8 cellular contexts compared by ENCODE assay signal in genomic region chr3:51974963-51975856, GRCh38. TPM values are rescaled to one million over a fixed set of nuclear protein-coding genes. Genes with fewer than 3 reads are reported as not detected.
DNase-seq lines count a peak whose midpoint lies in the region; ATAC-seq, FAIRE-seq and TF ChIP-seq lines count a peak whose summit lies in the region.

Gene ABHD14A, plus strand, starts transcription at chr3:51975064. Its CDS starts 72 bp downstream, at chr3:51975136.

- peak within 1 kb of the TSS; percentile 97 for H3K4me3 ChIP-seq in adipocyte (ENCODE audit: low read length)
- peak within 1 kb of the TSS; percentile 68 for H3K4me3 ChIP-seq in parathyroid adenoma (ENCODE audit: low read depth, low read length)

- no peaks in the 10 kb centered on the region for H3K79me2 ChIP-seq in parathyroid adenoma

- DNase-seq in CD1c-positive myeloid dendritic cell (ENCODE audit: extremely low spot score): peak; percentile 85
- DNase-seq in HuH-7 (ENCODE audit: low spot score): peak; percentile 86
- DNase-seq in SKM-1 treated with dmso at 0.1 percent for 144 hours (lab: John Stamatoyannopoulos, UW; ENCODE audit: unreplicated experiment): peak; percentile 55
- peak; percentile 85 for DNase-seq in adipocyte (ENCODE audit: low read depth)
- DNase-seq in cardiac septum (ENCODE audit: low spot score): peak; percentile 89
- peak; percentile 88 for DNase-seq in urothelium cell line (ENCODE audit: low spot score)

- TF ChIP-seq CTCF in parathyroid adenoma (IDR thresholded peaks at IDR 0.05): no peak

- peak within 1 kb of the TSS; percentile 96 for H3K9ac ChIP-seq in adipocyte (ENCODE audit: low read length)
- H3K9ac ChIP-seq in parathyroid adenoma: peak within 1 kb of the TSS; percentile 37

- intact Hi-C loops in cardiac septum (cut with DNase I): loop anchor here (1.0 kb wide), 1 partner anchor 33 kb away; the partner anchor contains the start of gene PARP3

- H3K4me1 ChIP-seq in adipocyte (ENCODE audit: control insufficient read depth, insufficient read depth, low read length) (peaks cover 17% of the 10 kb centered on the region), parathyroid adenoma (peaks cover 16% of the 10 kb centered on the region)

- H3K9me3 ChIP-seq in adipocyte (ENCODE audit: control insufficient read depth, low read length) (no peaks in the 10 kb centered on the region), parathyroid adenoma (ENCODE audit: control insufficient read depth, low read length) (no peaks in the 10 kb centered on the region)

- FAIRE-seq in urothelium cell line (lab: Jason Lieb, UNC): peak; percentile 42

- H3K27me3 ChIP-seq in adipocyte (replicated peaks; ENCODE audit: control insufficient read depth, insufficient read depth, low read length) (no peaks in the 10 kb centered on the region), parathyroid adenoma (ENCODE audit: control insufficient read depth, insufficient read depth, low read length) (no peaks in the 10 kb centered on the region)

- peak within 1 kb of the TSS; percentile 90 for H3K4me2 ChIP-seq in parathyroid adenoma (ENCODE audit: low read length)

- peak within 1 kb of the TSS; percentile 100 for H2AFZ ChIP-seq in parathyroid adenoma

- peak; percentile 65 for ATAC-seq in GM19397 (IDR thresholded peaks at IDR 0.05; ENCODE audit: unreplicated experiment)

- H3K36me3 ChIP-seq in adipocyte (ENCODE audit: control insufficient read depth, insufficient read depth, low read length, severe bottlenecking) (peaks cover 7% of the 10 kb centered on the region), parathyroid adenoma (ENCODE audit: control insufficient read depth, insufficient read depth, low read length) (no peaks in the 10 kb centered on the region)

- H3K27ac ChIP-seq in parathyroid adenoma: peak within 1 kb of the TSS; percentile 95

RNA-seq across cellular contexts. Expression of gene ABHD14A, which starts in this region (rescaled TPM):
- total RNA-seq in cardiac septum: 12.5 TPM

Comparison
In these comparisons a context has a peak if more than half of its experiments do, and no peak if none do; other contexts are left out.
1. Peak in every context shown above with its lines: DNase-seq, ATAC-seq, H3K4me3 ChIP-seq and H3K27ac ChIP-seq.